1 cellular context compared by ENCODE assay signal in genomic region chr3:38479431-38480092, GRCh38.
TF ChIP-seq lines count a peak whose summit lies in the region.

No MANE protein-coding gene starts in this region.

TF ChIP-seq in HepG2, 621 proteins besides CTCF, POLR2A, EP300 and RAD21 (continued from another document and continues in another):
- TF ChIP-seq E2F1 (CRISPR knock-in tag; IDR thresholded peaks at IDR 0.05): no peak
- TF ChIP-seq SIX4 (CRISPR knock-in tag; IDR thresholded peaks at IDR 0.05): no peak
- TF ChIP-seq, protein P1, sequence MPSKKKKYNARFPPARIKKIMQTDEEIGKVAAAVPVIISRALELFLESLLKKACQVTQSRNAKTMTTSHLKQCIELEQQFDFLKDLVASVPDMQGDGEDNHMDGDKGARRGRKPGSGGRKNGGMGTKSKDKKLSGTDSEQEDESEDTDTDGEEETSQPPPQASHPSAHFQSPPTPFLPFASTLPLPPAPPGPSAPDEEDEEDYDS (CRISPR knock-in tag; IDR thresholded peaks at IDR 0.05): no peak
- no peak for TF ChIP-seq MLLT10 (CRISPR knock-in tag; IDR thresholded peaks at IDR 0.05)
- TF ChIP-seq, protein P2, sequence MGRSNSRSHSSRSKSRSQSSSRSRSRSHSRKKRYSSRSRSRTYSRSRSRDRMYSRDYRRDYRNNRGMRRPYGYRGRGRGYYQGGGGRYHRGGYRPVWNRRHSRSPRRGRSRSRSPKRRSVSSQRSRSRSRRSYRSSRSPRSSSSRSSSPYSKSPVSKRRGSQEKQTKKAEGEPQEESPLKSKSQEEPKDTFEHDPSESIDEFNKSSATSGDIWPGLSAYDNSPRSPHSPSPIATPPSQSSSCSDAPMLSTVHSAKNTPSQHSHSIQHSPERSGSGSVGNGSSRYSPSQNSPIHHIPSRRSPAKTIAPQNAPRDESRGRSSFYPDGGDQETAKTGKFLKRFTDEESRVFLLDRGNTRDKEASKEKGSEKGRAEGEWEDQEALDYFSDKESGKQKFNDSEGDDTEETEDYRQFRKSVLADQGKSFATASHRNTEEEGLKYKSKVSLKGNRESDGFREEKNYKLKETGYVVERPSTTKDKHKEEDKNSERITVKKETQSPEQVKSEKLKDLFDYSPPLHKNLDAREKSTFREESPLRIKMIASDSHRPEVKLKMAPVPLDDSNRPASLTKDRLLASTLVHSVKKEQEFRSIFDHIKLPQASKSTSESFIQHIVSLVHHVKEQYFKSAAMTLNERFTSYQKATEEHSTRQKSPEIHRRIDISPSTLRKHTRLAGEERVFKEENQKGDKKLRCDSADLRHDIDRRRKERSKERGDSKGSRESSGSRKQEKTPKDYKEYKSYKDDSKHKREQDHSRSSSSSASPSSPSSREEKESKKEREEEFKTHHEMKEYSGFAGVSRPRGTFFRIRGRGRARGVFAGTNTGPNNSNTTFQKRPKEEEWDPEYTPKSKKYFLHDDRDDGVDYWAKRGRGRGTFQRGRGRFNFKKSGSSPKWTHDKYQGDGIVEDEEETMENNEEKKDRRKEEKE (IDR thresholded peaks at IDR 0.05): no peak
- TF ChIP-seq IRF9 (CRISPR knock-in tag; IDR thresholded peaks at IDR 0.05; ENCODE audit: borderline replicate concordance): no peak
- TF ChIP-seq LRRFIP1 (CRISPR knock-in tag; conservative IDR thresholded peaks at IDR 0.05): no peak
- TF ChIP-seq ZNF501 (CRISPR knock-in tag; IDR thresholded peaks at IDR 0.05): 0 out of 2 replicates have a peak, but pooled peaks have one; percentile 27
- no peak for TF ChIP-seq ZNF543 (CRISPR knock-in tag; IDR thresholded peaks at IDR 0.05)
- TF ChIP-seq CCAR2 (optimal IDR thresholded peaks at IDR 0.05; ENCODE audit: low read depth, low read length): no peak
- no peak for TF ChIP-seq ZNF552 (CRISPR knock-in tag; IDR thresholded peaks at IDR 0.05; ENCODE audit: borderline replicate concordance)
- no peak for TF ChIP-seq SP2 (CRISPR knock-in tag; IDR thresholded peaks at IDR 0.05)
- TF ChIP-seq, protein P3, sequence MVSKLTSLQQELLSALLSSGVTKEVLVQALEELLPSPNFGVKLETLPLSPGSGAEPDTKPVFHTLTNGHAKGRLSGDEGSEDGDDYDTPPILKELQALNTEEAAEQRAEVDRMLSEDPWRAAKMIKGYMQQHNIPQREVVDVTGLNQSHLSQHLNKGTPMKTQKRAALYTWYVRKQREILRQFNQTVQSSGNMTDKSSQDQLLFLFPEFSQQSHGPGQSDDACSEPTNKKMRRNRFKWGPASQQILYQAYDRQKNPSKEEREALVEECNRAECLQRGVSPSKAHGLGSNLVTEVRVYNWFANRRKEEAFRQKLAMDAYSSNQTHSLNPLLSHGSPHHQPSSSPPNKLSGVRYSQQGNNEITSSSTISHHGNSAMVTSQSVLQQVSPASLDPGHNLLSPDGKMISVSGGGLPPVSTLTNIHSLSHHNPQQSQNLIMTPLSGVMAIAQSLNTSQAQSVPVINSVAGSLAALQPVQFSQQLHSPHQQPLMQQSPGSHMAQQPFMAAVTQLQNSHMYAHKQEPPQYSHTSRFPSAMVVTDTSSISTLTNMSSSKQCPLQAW (CRISPR knock-in tag; IDR thresholded peaks at IDR 0.05): no peak
- TF ChIP-seq ARID4A (CRISPR knock-in tag; IDR thresholded peaks at IDR 0.05; ENCODE audit: borderline replicate concordance): peak; percentile 15; the same call in 1 of the 2 replicates
- TF ChIP-seq TAF15 (IDR thresholded peaks at IDR 0.05; ENCODE audit: low read depth, low read length, poor library complexity, severe bottlenecking): no peak
- TF ChIP-seq ZBTB10 (CRISPR knock-in tag; IDR thresholded peaks at IDR 0.05; ENCODE audit: borderline replicate concordance): no peak
- TF ChIP-seq ZNF562 (CRISPR knock-in tag; IDR thresholded peaks at IDR 0.05; ENCODE audit: borderline replicate concordance): no peak
- no peak for TF ChIP-seq SUZ12 (IDR thresholded peaks at IDR 0.05; ENCODE audit: low read depth, low read length)
- TF ChIP-seq FOSL2 (CRISPR knock-in tag; IDR thresholded peaks at IDR 0.05): peak; percentile 16; the same call in 1 of the 2 replicates
- TF ChIP-seq FOSL1 (CRISPR knock-in tag; IDR thresholded peaks at IDR 0.05; ENCODE audit: borderline replicate concordance): no peak
- 0 out of 2 replicates have a peak, but pooled peaks have one; percentile 33 for TF ChIP-seq MEIS1 (CRISPR knock-in tag; IDR thresholded peaks at IDR 0.05; ENCODE audit: borderline replicate concordance)
- no peak for TF ChIP-seq HOMEZ (CRISPR knock-in tag; IDR thresholded peaks at IDR 0.05; ENCODE audit: low read depth)
- no peak for TF ChIP-seq SP140L (CRISPR knock-in tag; IDR thresholded peaks at IDR 0.05; ENCODE audit: borderline replicate concordance)
- TF ChIP-seq ZNF782 (CRISPR knock-in tag; IDR thresholded peaks at IDR 0.05; ENCODE audit: borderline replicate concordance): 0 out of 2 replicates have a peak, but pooled peaks have one; percentile 38
- TF ChIP-seq HMGXB3 (CRISPR knock-in tag; IDR thresholded peaks at IDR 0.05; ENCODE audit: borderline replicate concordance): no peak
